In the genomic region with DNA sequence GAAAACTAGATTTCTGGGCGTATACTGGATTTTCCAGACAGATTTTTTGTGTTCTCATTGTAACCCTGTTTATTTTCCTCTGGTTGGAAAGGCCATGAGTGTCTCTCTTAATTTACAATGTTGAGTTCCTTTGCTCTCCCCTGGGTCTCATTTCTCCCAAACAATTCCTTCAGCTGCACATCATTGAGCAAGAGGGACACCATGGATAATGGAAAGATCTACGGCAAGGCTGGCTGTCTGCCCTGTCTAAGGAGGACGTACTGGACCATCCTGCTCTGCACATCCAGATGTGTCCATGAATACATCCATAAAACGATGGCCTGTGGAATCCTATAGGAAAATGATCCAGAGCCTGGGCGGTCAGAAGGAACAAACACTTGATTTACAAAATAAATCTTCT, we compare ENCODE assay signal across 16 cellular contexts.
"Had no signal": no experiment of that assay in that cellular context is flagged by ENCODE, and none has a peak within 500 bp of the region (broad histone marks: within the 10 kb centered on the region; RNA-seq: fewer than 3 reads in every experiment).

No MANE protein-coding gene starts in this region.

- H3K4me1 ChIP-seq: tibial artery had no signal

- H3K27me3 ChIP-seq: ovary, tibial artery had no signal

- ATAC-seq: activated CD8-positive, alpha-beta T cell treated with anti-CD3 and anti-CD28 coated beads, Interleukin-2, amount 10 ng/mL, durations not matched to agents 7 days and 5 days; activated naive CD8-positive, alpha-beta T cell treated with anti-CD3 and anti-CD28 coated beads, Interleukin-2, amount 50 U/mL, for 24 hours; left colon had no signal

- H3K9me3 Mint-ChIP-seq: activated CD4-positive, alpha-beta T cell treated with anti-CD3 and anti-CD28 coated beads, Interleukin-2, amount 10 ng/mL, durations not matched to agents 7 days and 5 days; activated naive CD4-positive, alpha-beta T cell treated with anti-CD3 and anti-CD28 coated beads for 36 hours; activated naive CD8-positive, alpha-beta T cell treated with anti-CD3 and anti-CD28 coated beads, Interleukin-2, amount 50 U/mL, for 24 hours; activated T-cell treated with anti-CD3 and anti-CD28 coated beads, Interleukin-2, amount 50 U/mL, for 24 hours; endodermal cell had no signal

- H3K4me1 Mint-ChIP-seq: activated CD4-positive, alpha-beta T cell treated with anti-CD3 and anti-CD28 coated beads, Interleukin-2, amount 10 ng/mL, durations not matched to agents 7 days and 5 days; activated naive CD8-positive, alpha-beta T cell treated with anti-CD3 and anti-CD28 coated beads, Interleukin-2, amount 50 U/mL, for 24 hours; endodermal cell had no signal

- DNase-seq: activated CD4-positive, alpha-beta T cell treated with anti-CD3 and anti-CD28 coated beads, Interleukin-2, amount 10 ng/mL, durations not matched to agents 7 days and 5 days; activated CD4-positive, CD25-positive, alpha-beta regulatory T cell; activated CD8-positive, alpha-beta T cell treated with anti-CD3 and anti-CD28 coated beads, Interleukin-2, amount 10 ng/mL, durations not matched to agents 7 days and 5 days; activated naive CD4-positive, alpha-beta T cell treated with anti-CD3 and anti-CD28 coated beads for 36 hours; activated naive CD8-positive, alpha-beta T cell treated with anti-CD3 and anti-CD28 coated beads, Interleukin-2, amount 50 U/mL, for 24 hours; activated T-cell treated with anti-CD3 and anti-CD28 coated beads, Interleukin-2, amount 50 U/mL, for 24 hours; anterior cingulate cortex; central memory CD4-positive, alpha-beta T cell; endodermal cell; SK-N-SH; stimulated activated CD8-positive, alpha-beta memory T cell treated with anti-CD3 and anti-CD28 coated beads, Interleukin-4, amount 100 ng/mL, for 48 hours; stimulated activated naive CD4-positive, alpha-beta T cell had no signal

- H3K36me3 ChIP-seq: ovary, tibial artery had no signal

- H3K36me3 Mint-ChIP-seq: brain had no signal

- H3K4me3 Mint-ChIP-seq: activated CD4-positive, alpha-beta T cell treated with anti-CD3 and anti-CD28 coated beads, Interleukin-2, amount 10 ng/mL, durations not matched to agents 7 days and 5 days; activated CD8-positive, alpha-beta T cell treated with anti-CD3 and anti-CD28 coated beads, Interleukin-2, amount 10 ng/mL, durations not matched to agents 7 days and 5 days; activated naive CD4-positive, alpha-beta T cell treated with anti-CD3 and anti-CD28 coated beads for 36 hours; activated naive CD8-positive, alpha-beta T cell treated with anti-CD3 and anti-CD28 coated beads, Interleukin-2, amount 50 U/mL, for 24 hours; activated T-cell treated with anti-CD3 and anti-CD28 coated beads, Interleukin-2, amount 50 U/mL, for 24 hours; brain; endodermal cell had no signal

- H3K27ac ChIP-seq: ovary, tibial artery had no signal

- H3K9me3 ChIP-seq: ovary, SK-N-SH, tibial artery had no signal

- H3K4me3 ChIP-seq: ovary, tibial artery had no signal

- H3K27me3 Mint-ChIP-seq: activated CD4-positive, alpha-beta T cell treated with anti-CD3 and anti-CD28 coated beads, Interleukin-2, amount 10 ng/mL, durations not matched to agents 7 days and 5 days; brain had no signal
